ENCODE assay signal across 1 cellular context in the genomic region with DNA sequence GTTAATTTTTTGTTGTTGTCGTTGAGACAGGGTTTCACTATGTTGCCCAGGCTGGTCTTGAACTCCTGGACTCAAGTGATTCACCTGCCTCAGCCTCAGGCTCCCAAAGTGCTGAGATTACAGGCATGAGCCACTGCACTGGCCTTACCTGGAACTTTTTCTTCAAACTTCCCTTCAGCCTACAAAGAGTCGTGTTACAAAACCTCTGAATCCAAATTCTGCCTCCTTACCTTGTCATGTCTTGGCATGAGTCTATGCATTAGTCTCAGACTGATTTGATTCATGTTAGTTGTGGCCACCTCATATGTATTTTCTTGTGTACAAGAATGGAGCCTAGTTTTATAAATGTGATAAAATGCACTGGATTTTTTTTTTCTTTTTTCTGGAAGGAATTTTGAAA.
TF ChIP-seq lines count a peak whose summit lies in the region.

No MANE protein-coding gene starts in this region.

TF ChIP-seq in WTC11, 78 proteins besides CTCF, POLR2A, EP300 and RAD21 (continued from another document):
- TF ChIP-seq, protein P1, sequence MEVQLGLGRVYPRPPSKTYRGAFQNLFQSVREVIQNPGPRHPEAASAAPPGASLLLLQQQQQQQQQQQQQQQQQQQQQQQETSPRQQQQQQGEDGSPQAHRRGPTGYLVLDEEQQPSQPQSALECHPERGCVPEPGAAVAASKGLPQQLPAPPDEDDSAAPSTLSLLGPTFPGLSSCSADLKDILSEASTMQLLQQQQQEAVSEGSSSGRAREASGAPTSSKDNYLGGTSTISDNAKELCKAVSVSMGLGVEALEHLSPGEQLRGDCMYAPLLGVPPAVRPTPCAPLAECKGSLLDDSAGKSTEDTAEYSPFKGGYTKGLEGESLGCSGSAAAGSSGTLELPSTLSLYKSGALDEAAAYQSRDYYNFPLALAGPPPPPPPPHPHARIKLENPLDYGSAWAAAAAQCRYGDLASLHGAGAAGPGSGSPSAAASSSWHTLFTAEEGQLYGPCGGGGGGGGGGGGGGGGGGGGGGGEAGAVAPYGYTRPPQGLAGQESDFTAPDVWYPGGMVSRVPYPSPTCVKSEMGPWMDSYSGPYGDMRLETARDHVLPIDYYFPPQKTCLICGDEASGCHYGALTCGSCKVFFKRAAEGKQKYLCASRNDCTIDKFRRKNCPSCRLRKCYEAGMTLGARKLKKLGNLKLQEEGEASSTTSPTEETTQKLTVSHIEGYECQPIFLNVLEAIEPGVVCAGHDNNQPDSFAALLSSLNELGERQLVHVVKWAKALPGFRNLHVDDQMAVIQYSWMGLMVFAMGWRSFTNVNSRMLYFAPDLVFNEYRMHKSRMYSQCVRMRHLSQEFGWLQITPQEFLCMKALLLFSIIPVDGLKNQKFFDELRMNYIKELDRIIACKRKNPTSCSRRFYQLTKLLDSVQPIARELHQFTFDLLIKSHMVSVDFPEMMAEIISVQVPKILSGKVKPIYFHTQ (CRISPR knock-in tag; IDR thresholded peaks at IDR 0.05), result no peak
- TF ChIP-seq, protein P2, sequence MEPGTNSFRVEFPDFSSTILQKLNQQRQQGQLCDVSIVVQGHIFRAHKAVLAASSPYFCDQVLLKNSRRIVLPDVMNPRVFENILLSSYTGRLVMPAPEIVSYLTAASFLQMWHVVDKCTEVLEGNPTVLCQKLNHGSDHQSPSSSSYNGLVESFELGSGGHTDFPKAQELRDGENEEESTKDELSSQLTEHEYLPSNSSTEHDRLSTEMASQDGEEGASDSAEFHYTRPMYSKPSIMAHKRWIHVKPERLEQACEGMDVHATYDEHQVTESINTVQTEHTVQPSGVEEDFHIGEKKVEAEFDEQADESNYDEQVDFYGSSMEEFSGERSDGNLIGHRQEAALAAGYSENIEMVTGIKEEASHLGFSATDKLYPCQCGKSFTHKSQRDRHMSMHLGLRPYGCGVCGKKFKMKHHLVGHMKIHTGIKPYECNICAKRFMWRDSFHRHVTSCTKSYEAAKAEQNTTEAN (CRISPR knock-in tag; IDR thresholded peaks at IDR 0.05), result no peak
- no peak for TF ChIP-seq RORB (CRISPR knock-in tag; IDR thresholded peaks at IDR 0.05)
- TF ChIP-seq SMAD4 (CRISPR knock-in tag; IDR thresholded peaks at IDR 0.05), result no peak
- TF ChIP-seq, protein P3, sequence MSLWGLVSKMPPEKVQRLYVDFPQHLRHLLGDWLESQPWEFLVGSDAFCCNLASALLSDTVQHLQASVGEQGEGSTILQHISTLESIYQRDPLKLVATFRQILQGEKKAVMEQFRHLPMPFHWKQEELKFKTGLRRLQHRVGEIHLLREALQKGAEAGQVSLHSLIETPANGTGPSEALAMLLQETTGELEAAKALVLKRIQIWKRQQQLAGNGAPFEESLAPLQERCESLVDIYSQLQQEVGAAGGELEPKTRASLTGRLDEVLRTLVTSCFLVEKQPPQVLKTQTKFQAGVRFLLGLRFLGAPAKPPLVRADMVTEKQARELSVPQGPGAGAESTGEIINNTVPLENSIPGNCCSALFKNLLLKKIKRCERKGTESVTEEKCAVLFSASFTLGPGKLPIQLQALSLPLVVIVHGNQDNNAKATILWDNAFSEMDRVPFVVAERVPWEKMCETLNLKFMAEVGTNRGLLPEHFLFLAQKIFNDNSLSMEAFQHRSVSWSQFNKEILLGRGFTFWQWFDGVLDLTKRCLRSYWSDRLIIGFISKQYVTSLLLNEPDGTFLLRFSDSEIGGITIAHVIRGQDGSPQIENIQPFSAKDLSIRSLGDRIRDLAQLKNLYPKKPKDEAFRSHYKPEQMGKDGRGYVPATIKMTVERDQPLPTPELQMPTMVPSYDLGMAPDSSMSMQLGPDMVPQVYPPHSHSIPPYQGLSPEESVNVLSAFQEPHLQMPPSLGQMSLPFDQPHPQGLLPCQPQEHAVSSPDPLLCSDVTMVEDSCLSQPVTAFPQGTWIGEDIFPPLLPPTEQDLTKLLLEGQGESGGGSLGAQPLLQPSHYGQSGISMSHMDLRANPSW (CRISPR knock-in tag; conservative IDR thresholded peaks at IDR 0.05; ENCODE audit: low read depth), result no peak
- TF ChIP-seq, protein P4, sequence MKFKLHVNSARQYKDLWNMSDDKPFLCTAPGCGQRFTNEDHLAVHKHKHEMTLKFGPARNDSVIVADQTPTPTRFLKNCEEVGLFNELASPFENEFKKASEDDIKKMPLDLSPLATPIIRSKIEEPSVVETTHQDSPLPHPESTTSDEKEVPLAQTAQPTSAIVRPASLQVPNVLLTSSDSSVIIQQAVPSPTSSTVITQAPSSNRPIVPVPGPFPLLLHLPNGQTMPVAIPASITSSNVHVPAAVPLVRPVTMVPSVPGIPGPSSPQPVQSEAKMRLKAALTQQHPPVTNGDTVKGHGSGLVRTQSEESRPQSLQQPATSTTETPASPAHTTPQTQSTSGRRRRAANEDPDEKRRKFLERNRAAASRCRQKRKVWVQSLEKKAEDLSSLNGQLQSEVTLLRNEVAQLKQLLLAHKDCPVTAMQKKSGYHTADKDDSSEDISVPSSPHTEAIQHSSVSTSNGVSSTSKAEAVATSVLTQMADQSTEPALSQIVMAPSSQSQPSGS (CRISPR knock-in tag; IDR thresholded peaks at IDR 0.05; ENCODE audit: borderline replicate concordance, low read depth), result no peak
- no peak for TF ChIP-seq GABPB1 (CRISPR knock-in tag; IDR thresholded peaks at IDR 0.05)
- TF ChIP-seq ZNF219 (CRISPR knock-in tag; IDR thresholded peaks at IDR 0.05; ENCODE audit: borderline replicate concordance), result no peak
- TF ChIP-seq TEAD4 (CRISPR knock-in tag; IDR thresholded peaks at IDR 0.05), result no peak
